1 cellular context compared by ENCODE assay signal in genomic region chr12:15717940-15718567, GRCh38.
TF ChIP-seq lines count a peak whose summit lies in the region.

No MANE protein-coding gene starts in this region.

TF ChIP-seq in H1, 55 proteins besides CTCF, POLR2A, EP300 and RAD21 (continued from another document):
- TF ChIP-seq CHD7 (IDR thresholded peaks at IDR 0.05; ENCODE audit: insufficient replicate concordance, low read length) (no peak), CEBPB (IDR thresholded peaks at IDR 0.05; ENCODE audit: low read depth, low read length) (no peak), EGR1 (IDR thresholded peaks at IDR 0.05; ENCODE audit: borderline replicate concordance, low read depth, low read length) (no peak)
